Comparison of ENCODE assay signal across 12 cellular contexts in genomic region chr3:5012398-5012797, GRCh38. TPM values are rescaled to one million over a fixed set of nuclear protein-coding genes. Genes with fewer than 3 reads are reported as not detected.
A peak's percentile ranks its signal among the peaks of the same experiment; 100 is the strongest.
DNase-seq lines count a peak whose midpoint lies in the region; ATAC-seq, FAIRE-seq and TF ChIP-seq lines count a peak whose summit lies in the region.
"Had no signal": no experiment of that assay in that cellular context is flagged by ENCODE, and none has a peak within 500 bp of the region (broad histone marks: within the 10 kb centered on the region; RNA-seq: fewer than 3 reads in every experiment).

No MANE protein-coding gene starts in this region.

- intact Hi-C loops in PC-3 (cut with micrococcal nuclease): no loop called here

- H3K27me3 ChIP-seq in PC-3 (ENCODE audit: low read length) (no peaks in the 10 kb centered on the region), thymus (ENCODE audit: control insufficient read depth, insufficient read depth) (no peaks in the 10 kb centered on the region)

- no peak for ATAC-seq in PC-3
- ATAC-seq in effector memory CD8-positive, alpha-beta T cell (replicated peaks): no peak

- H3F3A ChIP-seq in PC-3 (ENCODE audit: low read length, unreplicated experiment): no peaks in the 10 kb centered on the region

- H2AFZ ChIP-seq in PC-3 (ENCODE audit: low read length): no peak overlapping the region

- no peaks in the 10 kb centered on the region for H3K79me2 ChIP-seq in PC-3 (ENCODE audit: low read length)

- no peaks in the 10 kb centered on the region for H3K9me3 ChIP-seq in PC-3 (ENCODE audit: low read length)
- H3K9me3 ChIP-seq in thymus (ENCODE audit: control insufficient read depth): no peaks in the 10 kb centered on the region

- H3K36me3 Mint-ChIP-seq in activated naive CD4-positive, alpha-beta T cell treated with anti-CD3 and anti-CD28 coated beads, Interleukin-2, amount 50 U/mL, for 24 hours: peaks cover 1% of the 10 kb centered on the region
- no peaks in the 10 kb centered on the region for H3K36me3 Mint-ChIP-seq in effector memory CD8-positive, alpha-beta T cell (ENCODE audit: insufficient read depth)

- no peak overlapping the region for H3K4me3 Mint-ChIP-seq in activated naive CD4-positive, alpha-beta T cell treated with anti-CD3 and anti-CD28 coated beads, Interleukin-2, amount 50 U/mL, for 24 hours
- H3K4me3 Mint-ChIP-seq in effector memory CD8-positive, alpha-beta T cell: peak overlapping the region; percentile 17 to 65
- H3K4me3 Mint-ChIP-seq: activated naive CD4-positive, alpha-beta T cell treated with anti-CD3 and anti-CD28 coated beads for 36 hours had no signal

- H3K4me2 ChIP-seq in PC-3 (ENCODE audit: low read length): no peak overlapping the region

- no peaks in the 10 kb centered on the region for H3K36me3 ChIP-seq in PC-3 (ENCODE audit: low read depth, low read length)
- H3K36me3 ChIP-seq in thymus (ENCODE audit: control insufficient read depth, insufficient read depth): no peaks in the 10 kb centered on the region

- FAIRE-seq in frontal cortex (lab: Jason Lieb, UNC): no peak

- H4K20me1 ChIP-seq in PC-3 (ENCODE audit: low read length): no peaks in the 10 kb centered on the region

- DNase-seq in activated naive CD4-positive, alpha-beta T cell treated with Interleukin-2 at 50 U/mL for 16 hours: no peak
- DNase-seq in PC-3 (no peak), NCI-H2107 treated with DMSO at 0.1 percent for 48 hours (lab: John Stamatoyannopoulos, UW; ENCODE audit: unreplicated experiment) (no peak), frontal cortex (ENCODE audit: low spot score in 2 of 2) (no peak), HT-29 (ENCODE audit: low spot score) (no peak)
- no peak for DNase-seq in effector memory CD8-positive, alpha-beta T cell
- DNase-seq: activated naive CD4-positive, alpha-beta T cell treated with anti-CD3 and anti-CD28 coated beads for 36 hours; foreskin melanocyte; NCI-H1092 had no signal

- CTCF ChIA-PET in PC-3 (lab: Charles Lee): interaction anchor here (0.6 kb wide), 1 partner anchor 184 kb away, joined by 6 read pairs; no protein-coding TSS in a partner anchor

- WGBS in thymus: 19% methylated on average over 2 of the region's 2 CpGs

- H3K9me2 ChIP-seq in PC-3 (replicated peaks; ENCODE audit: low read length): no peaks in the 10 kb centered on the region

- BruUV-seq in PC-3 (replicated peaks; lab: Mats Ljungman, UMichigan): no TSS peak

- H3K9me3 Mint-ChIP-seq in activated naive CD4-positive, alpha-beta T cell treated with anti-CD3 and anti-CD28 coated beads, Interleukin-2, amount 50 U/mL, for 24 hours: no peaks in the 10 kb centered on the region
- H3K9me3 Mint-ChIP-seq in effector memory CD8-positive, alpha-beta T cell: no peaks in the 10 kb centered on the region
- H3K9me3 Mint-ChIP-seq: activated naive CD4-positive, alpha-beta T cell treated with anti-CD3 and anti-CD28 coated beads for 36 hours had no signal

- no peak for TF ChIP-seq CTCF in PC-3 (conservative IDR thresholded peaks at IDR 0.05; ENCODE audit: low read depth, low read length)

- H3K4me3 ChIP-seq in PC-3 (ENCODE audit: low read length): no peak overlapping the region
- H3K4me3 ChIP-seq in thymus (ENCODE audit: low read length): no peak overlapping the region
- H3K4me3 ChIP-seq: smooth muscle cell had no signal

- H3K27ac ChIP-seq in PC-3 (ENCODE audit: low read length) (peak overlapping the region; percentile 59; the same call in 1 of the 2 replicates), thymus (ENCODE audit: low read depth) (peak overlapping the region; percentile 36)

- peak overlapping the region; percentile 77 for H3K27ac Mint-ChIP-seq in activated naive CD4-positive, alpha-beta T cell treated with anti-CD3 and anti-CD28 coated beads, Interleukin-2, amount 50 U/mL, for 24 hours
- peak overlapping the region; percentile 86 to 92 for H3K27ac Mint-ChIP-seq in effector memory CD8-positive, alpha-beta T cell
- H3K27ac Mint-ChIP-seq: activated naive CD4-positive, alpha-beta T cell treated with anti-CD3 and anti-CD28 coated beads for 36 hours had no signal

- H3K27me3 Mint-ChIP-seq in activated naive CD4-positive, alpha-beta T cell treated with anti-CD3 and anti-CD28 coated beads, Interleukin-2, amount 50 U/mL, for 24 hours: peaks cover 1% of the 10 kb centered on the region
- no peaks in the 10 kb centered on the region for H3K27me3 Mint-ChIP-seq in effector memory CD8-positive, alpha-beta T cell

- POLR2A ChIA-PET in PC-3 (lab: Charles Lee; ENCODE audit: unreplicated experiment): no interaction called here

- H3K9ac ChIP-seq in PC-3 (ENCODE audit: low read length): no peak overlapping the region

- H3K4me1 Mint-ChIP-seq in activated naive CD4-positive, alpha-beta T cell treated with anti-CD3 and anti-CD28 coated beads, Interleukin-2, amount 50 U/mL, for 24 hours: peaks cover 35% of the 10 kb centered on the region
- peaks cover 43% of the 10 kb centered on the region in 2 donors for H3K4me1 Mint-ChIP-seq in effector memory CD8-positive, alpha-beta T cell (ENCODE audit: low read depth in 2 of 2)

- H3K4me1 ChIP-seq in PC-3 (ENCODE audit: insufficient read depth, low read length) (peaks cover 34% of the 10 kb centered on the region), thymus (ENCODE audit: control insufficient read depth, insufficient read depth, low read length) (no peaks in the 10 kb centered on the region)

RNA-seq across cellular contexts. Expression of gene BHLHE40, which starts 33.2 kb away (rescaled TPM):
- total RNA-seq in PC-3 (2014; rRNA removed) (255 and 256 TPM in 2 replicates), frontal cortex (2.9 TPM)
- polyA plus RNA-seq in thymus: 30.1 TPM
- total RNA-seq in HT-29 (2014; rRNA removed; shearing (Covaris generic)): 22.1 and 26.1 TPM in 2 replicates
